In the genomic region with DNA sequence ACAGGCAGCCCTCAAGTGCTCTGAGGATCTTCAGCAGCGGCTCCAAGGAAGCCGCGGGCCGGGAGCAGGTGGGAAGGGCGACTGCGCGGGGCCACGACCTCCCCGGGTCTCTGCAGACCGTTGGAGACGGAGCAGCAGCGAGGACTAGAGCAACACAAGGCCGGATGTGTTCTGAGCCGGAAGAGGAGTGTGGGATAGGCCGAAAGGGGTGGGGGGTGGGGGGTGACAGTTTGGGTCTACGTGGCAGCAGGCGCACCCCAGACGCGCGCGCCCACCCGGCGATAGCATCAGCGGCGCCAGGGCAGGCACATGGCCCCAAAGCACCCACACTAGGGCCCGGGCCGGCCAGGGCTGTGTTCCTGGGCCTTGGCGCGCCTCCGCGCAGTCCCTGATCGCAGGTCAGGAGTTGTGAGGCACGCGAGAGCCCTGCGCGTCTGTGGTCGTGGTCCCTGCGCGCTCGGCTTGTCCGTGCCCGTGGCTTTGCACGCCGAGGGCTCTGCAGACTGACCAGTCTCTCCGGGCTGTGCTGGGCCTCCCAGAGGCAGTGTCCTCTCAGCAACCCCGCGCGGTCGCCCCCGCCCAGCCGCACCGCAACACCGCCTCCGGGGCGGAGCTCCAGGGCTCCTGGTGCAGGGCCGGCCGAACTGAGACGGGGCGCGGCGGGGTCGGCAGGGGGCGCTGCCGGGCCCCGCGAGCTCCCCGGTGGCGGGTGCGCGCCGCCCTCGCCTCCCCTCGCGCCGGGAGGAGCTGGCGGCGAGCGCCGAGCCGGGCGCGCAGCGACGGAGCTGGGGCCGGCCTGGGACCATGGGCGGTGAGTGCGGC, we compare ENCODE assay signal across 8 cellular contexts. TPM values are rescaled to one million over a fixed set of nuclear protein-coding genes. Genes with fewer than 3 reads are reported as not detected.
DNase-seq lines count a peak whose midpoint lies in the region; ATAC-seq and TF ChIP-seq lines count a peak whose summit lies in the region.

A gene with protein sequence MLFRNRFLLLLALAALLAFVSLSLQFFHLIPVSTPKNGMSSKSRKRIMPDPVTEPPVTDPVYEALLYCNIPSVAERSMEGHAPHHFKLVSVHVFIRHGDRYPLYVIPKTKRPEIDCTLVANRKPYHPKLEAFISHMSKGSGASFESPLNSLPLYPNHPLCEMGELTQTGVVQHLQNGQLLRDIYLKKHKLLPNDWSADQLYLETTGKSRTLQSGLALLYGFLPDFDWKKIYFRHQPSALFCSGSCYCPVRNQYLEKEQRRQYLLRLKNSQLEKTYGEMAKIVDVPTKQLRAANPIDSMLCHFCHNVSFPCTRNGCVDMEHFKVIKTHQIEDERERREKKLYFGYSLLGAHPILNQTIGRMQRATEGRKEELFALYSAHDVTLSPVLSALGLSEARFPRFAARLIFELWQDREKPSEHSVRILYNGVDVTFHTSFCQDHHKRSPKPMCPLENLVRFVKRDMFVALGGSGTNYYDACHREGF (plus strand): TSS at position 725 of the 822 bp plus-strand sequence. CDS start 28,351 bp downstream, outside the sequence.

- peak; percentile 97 for ATAC-seq in GM21737 (IDR thresholded peaks at IDR 0.05; ENCODE audit: unreplicated experiment)

- H3K9ac ChIP-seq in subcutaneous abdominal adipose tissue (ENCODE audit: low read length in 5 of 5): peak within 1 kb of the TSS in 4 of 5 donors; percentile 66 to 86 (median 76)

- H2AFZ ChIP-seq in neuron (ENCODE audit: low read depth, low read length): peak within 1 kb of the TSS; percentile 86

- DNase-seq in EL: peak; percentile 89
- peak; percentile 81 for DNase-seq in KG1 (lab: John Stamatoyannopoulos, UW)
- DNase-seq in RPMI8226: peak; percentile 93
- DNase-seq in activated effector memory CD4-positive, alpha-beta T cell treated with Interleukin-2 at 50 U/mL for 16 hours: peak; percentile 89
- peak; percentile 89 for DNase-seq in fibroblast of villous mesenchyme (ENCODE audit: low read depth)

- peak; percentile 45 for TF ChIP-seq CTCF in fibroblast of villous mesenchyme (IDR thresholded peaks at IDR 0.05; ENCODE audit: insufficient read depth, low read depth, low read length)

- peak within 1 kb of the TSS; percentile 50 for H3K27ac ChIP-seq in subcutaneous abdominal adipose tissue (ENCODE audit: low read depth, low read length)

- H3K4me3 ChIP-seq in fibroblast of villous mesenchyme (ENCODE audit: low read depth, low read length) (peak within 1 kb of the TSS; percentile 69), neuron (ENCODE audit: low read length) (peak within 1 kb of the TSS; percentile 64), subcutaneous abdominal adipose tissue (ENCODE audit: low read depth in 1 of 5, low read length in 5 of 5) (peak within 1 kb of the TSS; percentile 61 to 97 (median 78))

- H3K27me3 ChIP-seq in neuron (ENCODE audit: insufficient read depth, low read length) (no peaks in the 10 kb centered on the region), subcutaneous abdominal adipose tissue (ENCODE audit: control insufficient read depth in 5 of 5, insufficient read depth in 4 of 5, low read length in 5 of 5) (no peaks in the 10 kb centered on the region)

- no peaks in the 10 kb centered on the region for H3K9me3 ChIP-seq in neuron (ENCODE audit: low read length)
- H3K9me3 ChIP-seq in subcutaneous abdominal adipose tissue (ENCODE audit: control insufficient read depth in 5 of 5, low read length in 5 of 5): no peaks in the 10 kb centered on the region

- H3K36me3 ChIP-seq in neuron (ENCODE audit: insufficient read depth, low read length): peaks cover 19% of the 10 kb centered on the region
- H3K36me3 ChIP-seq in subcutaneous abdominal adipose tissue (ENCODE audit: control insufficient read depth in 5 of 5, insufficient read depth in 5 of 5, low read length in 5 of 5): no peaks in the 10 kb centered on the region

- H3K4me1 ChIP-seq in neuron (ENCODE audit: insufficient read depth, low read length) (peaks cover 41% of the 10 kb centered on the region), subcutaneous abdominal adipose tissue (ENCODE audit: control insufficient read depth in 5 of 5, insufficient read depth in 5 of 5, low read length in 5 of 5) (peaks cover 0 to 24% (median 23%) of the 10 kb centered on the region in 5 donors)

RNA-seq across cellular contexts. Expression of the gene that starts here (rescaled TPM):
- 3.2 and 3.5 TPM in 2 replicates for total RNA-seq in fibroblast of villous mesenchyme

Comparison
In these comparisons a context has a peak if more than half of its experiments do, and no peak if none do; other contexts are left out.
1. Peak in every context shown above with its lines: DNase-seq, ATAC-seq, H3K4me3 ChIP-seq and H3K27ac ChIP-seq.